ENCODE assay signal across 1 cellular context in genomic region chr17:32445497-32445896, GRCh38.
TF ChIP-seq lines count a peak whose summit lies in the region.

No MANE protein-coding gene starts in this region.

TF ChIP-seq in K562, 482 proteins besides CTCF, POLR2A, EP300 and RAD21 (continued from another document):
- TF ChIP-seq, protein P1, sequence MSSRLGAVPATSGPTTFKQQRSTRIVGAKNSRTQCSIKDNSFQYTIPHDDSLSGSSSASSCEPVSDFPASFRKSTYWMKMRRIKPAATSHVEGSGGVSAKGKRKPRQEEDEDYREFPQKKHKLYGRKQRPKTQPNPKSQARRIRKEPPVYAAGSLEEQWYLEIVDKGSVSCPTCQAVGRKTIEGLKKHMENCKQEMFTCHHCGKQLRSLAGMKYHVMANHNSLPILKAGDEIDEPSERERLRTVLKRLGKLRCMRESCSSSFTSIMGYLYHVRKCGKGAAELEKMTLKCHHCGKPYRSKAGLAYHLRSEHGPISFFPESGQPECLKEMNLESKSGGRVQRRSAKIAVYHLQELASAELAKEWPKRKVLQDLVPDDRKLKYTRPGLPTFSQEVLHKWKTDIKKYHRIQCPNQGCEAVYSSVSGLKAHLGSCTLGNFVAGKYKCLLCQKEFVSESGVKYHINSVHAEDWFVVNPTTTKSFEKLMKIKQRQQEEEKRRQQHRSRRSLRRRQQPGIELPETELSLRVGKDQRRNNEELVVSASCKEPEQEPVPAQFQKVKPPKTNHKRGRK (tag; IDR thresholded peaks at IDR 0.05): no peak
- TF ChIP-seq CBX5 (IDR thresholded peaks at IDR 0.05; ENCODE audit: borderline replicate concordance, low read depth): no peak
- TF ChIP-seq TGIF2 (CRISPR knock-in tag; IDR thresholded peaks at IDR 0.05): no peak
- no peak for TF ChIP-seq CSDE1 (IDR thresholded peaks at IDR 0.05)
- TF ChIP-seq, protein P2, sequence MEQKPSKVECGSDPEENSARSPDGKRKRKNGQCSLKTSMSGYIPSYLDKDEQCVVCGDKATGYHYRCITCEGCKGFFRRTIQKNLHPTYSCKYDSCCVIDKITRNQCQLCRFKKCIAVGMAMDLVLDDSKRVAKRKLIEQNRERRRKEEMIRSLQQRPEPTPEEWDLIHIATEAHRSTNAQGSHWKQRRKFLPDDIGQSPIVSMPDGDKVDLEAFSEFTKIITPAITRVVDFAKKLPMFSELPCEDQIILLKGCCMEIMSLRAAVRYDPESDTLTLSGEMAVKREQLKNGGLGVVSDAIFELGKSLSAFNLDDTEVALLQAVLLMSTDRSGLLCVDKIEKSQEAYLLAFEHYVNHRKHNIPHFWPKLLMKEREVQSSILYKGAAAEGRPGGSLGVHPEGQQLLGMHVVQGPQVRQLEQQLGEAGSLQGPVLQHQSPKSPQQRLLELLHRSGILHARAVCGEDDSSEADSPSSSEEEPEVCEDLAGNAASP (IDR thresholded peaks at IDR 0.05): no peak
- TF ChIP-seq FOXP4 (CRISPR knock-in tag; IDR thresholded peaks at IDR 0.05; ENCODE audit: borderline replicate concordance): no peak
- no peak for TF ChIP-seq ZNF311 (CRISPR knock-in tag; IDR thresholded peaks at IDR 0.05)
- TF ChIP-seq ZNF785 (CRISPR knock-in tag; IDR thresholded peaks at IDR 0.05): no peak
- TF ChIP-seq TEAD4 (IDR thresholded peaks at IDR 0.05; ENCODE audit: low read length): no peak
- no peak for TF ChIP-seq TEAD4 (CRISPR knock-in tag; IDR thresholded peaks at IDR 0.05; ENCODE audit: borderline replicate concordance)
- peak; percentile 71 for TF ChIP-seq SMARCB1 (IDR thresholded peaks at IDR 0.05; ENCODE audit: insufficient read length, low read depth)
- no peak for TF ChIP-seq SUPT5H (IDR thresholded peaks at IDR 0.05)
- no peak for TF ChIP-seq HDAC1 (IDR thresholded peaks at IDR 0.05)
- no peak for TF ChIP-seq TAF15 (IDR thresholded peaks at IDR 0.05; ENCODE audit: low read depth, low read length)
- no peak for TF ChIP-seq RHOXF2B (CRISPR knock-in tag; conservative IDR thresholded peaks at IDR 0.05)
- TF ChIP-seq HMGN3 (IDR thresholded peaks at IDR 0.05; ENCODE audit: borderline replicate concordance, extremely low read depth, insufficient read length, low read depth, low read length): no peak
- TF ChIP-seq SOX6 (IDR thresholded peaks at IDR 0.05): no peak
- TF ChIP-seq, protein P3, sequence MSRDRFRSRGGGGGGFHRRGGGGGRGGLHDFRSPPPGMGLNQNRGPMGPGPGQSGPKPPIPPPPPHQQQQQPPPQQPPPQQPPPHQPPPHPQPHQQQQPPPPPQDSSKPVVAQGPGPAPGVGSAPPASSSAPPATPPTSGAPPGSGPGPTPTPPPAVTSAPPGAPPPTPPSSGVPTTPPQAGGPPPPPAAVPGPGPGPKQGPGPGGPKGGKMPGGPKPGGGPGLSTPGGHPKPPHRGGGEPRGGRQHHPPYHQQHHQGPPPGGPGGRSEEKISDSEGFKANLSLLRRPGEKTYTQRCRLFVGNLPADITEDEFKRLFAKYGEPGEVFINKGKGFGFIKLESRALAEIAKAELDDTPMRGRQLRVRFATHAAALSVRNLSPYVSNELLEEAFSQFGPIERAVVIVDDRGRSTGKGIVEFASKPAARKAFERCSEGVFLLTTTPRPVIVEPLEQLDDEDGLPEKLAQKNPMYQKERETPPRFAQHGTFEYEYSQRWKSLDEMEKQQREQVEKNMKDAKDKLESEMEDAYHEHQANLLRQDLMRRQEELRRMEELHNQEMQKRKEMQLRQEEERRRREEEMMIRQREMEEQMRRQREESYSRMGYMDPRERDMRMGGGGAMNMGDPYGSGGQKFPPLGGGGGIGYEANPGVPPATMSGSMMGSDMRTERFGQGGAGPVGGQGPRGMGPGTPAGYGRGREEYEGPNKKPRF (IDR thresholded peaks at IDR 0.05; ENCODE audit: low read depth, low read length): no peak
- TF ChIP-seq SNIP1 (IDR thresholded peaks at IDR 0.05; ENCODE audit: low read depth): no peak
- TF ChIP-seq, protein P4, sequence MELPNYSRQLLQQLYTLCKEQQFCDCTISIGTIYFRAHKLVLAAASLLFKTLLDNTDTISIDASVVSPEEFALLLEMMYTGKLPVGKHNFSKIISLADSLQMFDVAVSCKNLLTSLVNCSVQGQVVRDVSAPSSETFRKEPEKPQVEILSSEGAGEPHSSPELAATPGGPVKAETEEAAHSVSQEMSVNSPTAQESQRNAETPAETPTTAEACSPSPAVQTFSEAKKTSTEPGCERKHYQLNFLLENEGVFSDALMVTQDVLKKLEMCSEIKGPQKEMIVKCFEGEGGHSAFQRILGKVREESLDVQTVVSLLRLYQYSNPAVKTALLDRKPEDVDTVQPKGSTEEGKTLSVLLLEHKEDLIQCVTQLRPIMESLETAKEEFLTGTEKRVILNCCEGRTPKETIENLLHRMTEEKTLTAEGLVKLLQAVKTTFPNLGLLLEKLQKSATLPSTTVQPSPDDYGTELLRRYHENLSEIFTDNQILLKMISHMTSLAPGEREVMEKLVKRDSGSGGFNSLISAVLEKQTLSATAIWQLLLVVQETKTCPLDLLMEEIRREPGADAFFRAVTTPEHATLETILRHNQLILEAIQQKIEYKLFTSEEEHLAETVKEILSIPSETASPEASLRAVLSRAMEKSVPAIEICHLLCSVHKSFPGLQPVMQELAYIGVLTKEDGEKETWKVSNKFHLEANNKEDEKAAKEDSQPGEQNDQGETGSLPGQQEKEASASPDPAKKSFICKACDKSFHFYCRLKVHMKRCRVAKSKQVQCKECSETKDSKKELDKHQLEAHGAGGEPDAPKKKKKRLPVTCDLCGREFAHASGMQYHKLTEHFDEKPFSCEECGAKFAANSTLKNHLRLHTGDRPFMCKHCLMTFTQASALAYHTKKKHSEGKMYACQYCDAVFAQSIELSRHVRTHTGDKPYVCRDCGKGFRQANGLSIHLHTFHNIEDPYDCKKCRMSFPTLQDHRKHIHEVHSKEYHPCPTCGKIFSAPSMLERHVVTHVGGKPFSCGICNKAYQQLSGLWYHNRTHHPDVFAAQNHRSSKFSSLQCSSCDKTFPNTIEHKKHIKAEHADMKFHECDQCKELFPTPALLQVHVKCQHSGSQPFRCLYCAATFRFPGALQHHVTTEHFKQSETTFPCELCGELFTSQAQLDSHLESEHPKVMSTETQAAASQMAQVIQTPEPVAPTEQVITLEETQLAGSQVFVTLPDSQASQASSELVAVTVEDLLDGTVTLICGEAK (IDR thresholded peaks at IDR 0.05): peak; percentile 7; the same call in 1 of the 2 replicates
- TF ChIP-seq, protein P4 (CRISPR knock-in tag; IDR thresholded peaks at IDR 0.05): no peak
- TF ChIP-seq FOSL1 (tag; conservative IDR thresholded peaks at IDR 0.05): 0 out of 2 replicates have a peak, but pooled peaks have one; percentile 5
- peak; percentile 37; the same call in 1 of the 2 replicates for TF ChIP-seq SPI1 (IDR thresholded peaks at IDR 0.05; ENCODE audit: borderline replicate concordance, low read depth, low read length)
- no peak for TF ChIP-seq ZFPM2 (CRISPR knock-in tag; IDR thresholded peaks at IDR 0.05)
- TF ChIP-seq CCNT2 (IDR thresholded peaks at IDR 0.05; ENCODE audit: borderline replicate concordance, extremely low read depth, insufficient read length, low read depth, low read length): no peak
- TF ChIP-seq ZNF551 (CRISPR knock-in tag; IDR thresholded peaks at IDR 0.05): no peak
